Comparison of ENCODE assay signal across 8 cellular contexts in the genomic region with DNA sequence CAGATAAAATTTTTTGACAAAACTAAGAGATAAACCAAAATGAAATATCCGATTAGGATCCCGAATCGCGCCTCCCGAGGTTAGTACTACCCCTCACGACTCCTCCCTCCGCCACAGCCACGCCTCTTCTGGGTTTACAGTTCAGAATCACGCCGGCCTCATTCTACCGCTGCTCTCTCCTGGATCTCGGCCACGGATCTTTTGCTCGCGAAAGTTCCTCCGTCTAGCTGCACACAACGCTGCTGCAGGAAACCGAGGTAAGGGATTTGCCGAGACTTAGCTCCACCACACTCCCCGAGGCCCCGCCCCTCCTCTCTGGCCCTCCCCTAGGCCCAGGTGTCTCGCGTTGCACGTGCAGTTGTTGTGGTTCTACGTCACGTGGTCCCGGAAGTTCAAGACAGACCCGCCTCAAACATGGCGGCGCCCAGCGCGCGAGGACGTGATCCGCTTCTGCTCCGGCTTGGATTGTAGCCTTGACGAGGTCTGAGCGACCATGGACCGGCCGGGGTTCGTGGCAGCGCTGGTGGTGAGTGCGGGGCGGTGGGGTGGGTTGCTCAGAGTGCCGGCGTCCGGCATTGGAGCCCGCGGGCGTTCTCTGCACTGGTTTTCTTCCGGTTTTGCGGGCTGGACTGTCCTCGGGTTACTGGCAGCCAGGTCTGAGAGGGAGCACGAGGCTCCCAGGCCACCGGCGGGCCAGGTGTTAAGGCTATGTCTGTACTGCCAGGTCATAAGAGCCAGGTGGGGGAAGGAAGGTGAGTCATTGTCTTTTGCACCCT. TPM values are rescaled to one million over a fixed set of nuclear protein-coding genes. Genes with fewer than 3 reads are reported as not detected.
DNase-seq lines count a peak whose midpoint lies in the region; ATAC-seq, FAIRE-seq and TF ChIP-seq lines count a peak whose summit lies in the region.

A gene with protein sequence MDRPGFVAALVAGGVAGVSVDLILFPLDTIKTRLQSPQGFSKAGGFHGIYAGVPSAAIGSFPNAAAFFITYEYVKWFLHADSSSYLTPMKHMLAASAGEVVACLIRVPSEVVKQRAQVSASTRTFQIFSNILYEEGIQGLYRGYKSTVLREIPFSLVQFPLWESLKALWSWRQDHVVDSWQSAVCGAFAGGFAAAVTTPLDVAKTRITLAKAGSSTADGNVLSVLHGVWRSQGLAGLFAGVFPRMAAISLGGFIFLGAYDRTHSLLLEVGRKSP (plus strand): TSS at position 400 of the 776 bp plus-strand sequence. CDS start 94 bp downstream, at position 494.

- intact Hi-C loops in adrenal gland (cut with DNase I), result no loop called here
- intact Hi-C loops in heart left ventricle (cut with DNase I), result no loop called here
- intact Hi-C loops in posterior cingulate gyrus (cut with DNase I), result no loop called here

- H3K9me3 ChIP-seq in adrenal gland (replicated peaks in 1 of 3), result no peaks in the 10 kb centered on the region
- no peaks in the 10 kb centered on the region for H3K9me3 ChIP-seq in heart left ventricle
- H3K9me3 ChIP-seq in upper lobe of left lung, result no peaks in the 10 kb centered on the region

- H3K27ac ChIP-seq in adrenal gland, result peak within 1 kb of the TSS; percentile 9 to 86 (median 72)
- H3K27ac ChIP-seq in heart left ventricle, result peak within 1 kb of the TSS in 11 of 12 donors; percentile 42 to 81 (median 70)
- peak within 1 kb of the TSS; percentile 76 to 83 (median 79) for H3K27ac ChIP-seq in upper lobe of left lung

- H3K4me1 ChIP-seq in adrenal gland (replicated peaks in 1 of 2) (peaks cover 4 to 14% of the 10 kb centered on the region in 2 donors), heart left ventricle (peaks cover 0 to 15% (median 9%) of the 10 kb centered on the region in 12 donors), upper lobe of left lung (peaks cover 7 to 11% (median 9%) of the 10 kb centered on the region in 4 donors)

- no peak for TF ChIP-seq CTCF in adrenal gland (IDR thresholded peaks at IDR 0.05)
- peak in 2 of 12 donors; percentile 9 to 19 for TF ChIP-seq CTCF in heart left ventricle (IDR thresholded peaks at IDR 0.05)
- TF ChIP-seq CTCF in upper lobe of left lung (IDR thresholded peaks at IDR 0.05), result peak in 3 of 6 experiments; percentile 11 to 16 (median 16)

- H3K27me3 ChIP-seq in adrenal gland (no peaks in the 10 kb centered on the region), heart left ventricle (no peaks in the 10 kb centered on the region), upper lobe of left lung (no peaks in the 10 kb centered on the region)

- H3K4me3 ChIP-seq in adrenal gland, result peak within 1 kb of the TSS; percentile 75 to 96 (median 84)
- peak within 1 kb of the TSS; percentile 59 to 80 (median 74) for H3K4me3 ChIP-seq in heart left ventricle
- peak within 1 kb of the TSS; percentile 66 to 73 (median 69) for H3K4me3 ChIP-seq in upper lobe of left lung

- H3K36me3 ChIP-seq in adrenal gland (replicated peaks in 1 of 2), result no peaks in the 10 kb centered on the region
- peaks cover 0 to 12% (median 0%) of the 10 kb centered on the region in 9 donors for H3K36me3 ChIP-seq in heart left ventricle
- H3K36me3 ChIP-seq in upper lobe of left lung, result no peaks in the 10 kb centered on the region

- WGBS in adrenal gland, 4 donors, result 0 to 2% (median 1%) methylated on average over 24 to 56 of the region's 56 CpGs
- 0 to 1% (median 0%) methylated on average over 29 to 56 of the region's 56 CpGs for WGBS in heart left ventricle, 4 donors
- 1% methylated on average over 23 to 45 of the region's 56 CpGs for WGBS in upper lobe of left lung, 2 donors

- DNase-seq in GM12892 (ENCODE audit: insufficient read length) (peak; percentile 90), NCI-H146 (lab: John Stamatoyannopoulos, UW) (peak; percentile 90), T-helper 1 cell (peak; percentile 95 to 98 (median 97)), adrenal gland (peak; percentile 96 to 98 (median 98)), heart left ventricle (peak; percentile 93 to 96 (median 95)), posterior cingulate gyrus (peak; percentile 84 to 99 (median 92)), upper lobe of left lung (peak; percentile 97)

- peak; percentile 99 for FAIRE-seq in GM12892 (lab: Jason Lieb, UNC)

- peak; percentile 89 for TF ChIP-seq POLR2A in GM12892 (IDR thresholded peaks at IDR 0.05; ENCODE audit: low read depth, low read length)
- TF ChIP-seq POLR2A in adrenal gland (IDR thresholded peaks at IDR 0.05), result peak; percentile 49 to 73
- peak in 1 of 2 donors; percentile 21 for TF ChIP-seq POLR2A in heart left ventricle (IDR thresholded peaks at IDR 0.05)
- TF ChIP-seq POLR2A in upper lobe of left lung (IDR thresholded peaks at IDR 0.05), result peak in 2 of 4 donors; percentile 69 to 76

- peak; percentile 99 for ATAC-seq in HG02852 (IDR thresholded peaks at IDR 0.05; ENCODE audit: unreplicated experiment)
- peak; percentile 98 to 99 (median 99) for ATAC-seq in heart left ventricle
- peak; percentile 99 for ATAC-seq in upper lobe of left lung (ENCODE audit: low FRiP score in 2 of 2)

- TF ChIP-seq EP300 in upper lobe of left lung (IDR thresholded peaks at IDR 0.05), result no peak

RNA-seq across cellular contexts. Expression of the gene that starts here (rescaled TPM):
- polyA plus RNA-seq in GM12892 (2012; ENCODE audit: missing spikeins), result 20.2 TPM
- 10 to 100 TPM; 19.2 to 38.2 (median 23.1) TPM for total RNA-seq in adrenal gland
- polyA plus RNA-seq in adrenal gland, result 10 to 100 TPM in 2 of 3 donors, 1 to 10 TPM in 1; 9.5 to 16.5 (median 10.7) TPM
- total RNA-seq in heart left ventricle, result 10 to 100 TPM; 20.0 to 42.2 (median 25.4) TPM
- 10 to 100 TPM; 22.5 to 26.3 TPM for polyA plus RNA-seq in heart left ventricle
- 10 to 100 TPM in 5 of 6 donors, 1 to 10 TPM in 1; 8.4 to 18.8 (median 17.0) TPM for total RNA-seq in upper lobe of left lung

Comparison
In these comparisons a context has a peak if more than half of its experiments do, and no peak if none do; other contexts are left out.
1. Peak in every context shown above with its lines: DNase-seq, ATAC-seq, H3K4me3 ChIP-seq and H3K27ac ChIP-seq.